Comparison of ENCODE assay signal across 23 cellular contexts in genomic region chr22:36016656-36017055, GRCh38. TPM values are rescaled to one million over a fixed set of nuclear protein-coding genes. Genes with fewer than 3 reads are reported as not detected.
DNase-seq lines count a peak whose midpoint lies in the region; ATAC-seq, FAIRE-seq and TF ChIP-seq lines count a peak whose summit lies in the region.
"Had no signal": no experiment of that assay in that cellular context is flagged by ENCODE, and none has a peak within 500 bp of the region (broad histone marks: within the 10 kb centered on the region; RNA-seq: fewer than 3 reads in every experiment).

No MANE protein-coding gene starts in this region.

- no peak for ATAC-seq in WTC11
- ATAC-seq in upper lobe of left lung (ENCODE audit: low FRiP score in 2 of 2), result no peak
- ATAC-seq: body of pancreas, HCT116, HepG2, sciatic nerve had no signal

- H3K4me2 ChIP-seq in GM23248 (ENCODE audit: unreplicated experiment) (peak overlapping the region; percentile 25), mesendoderm (ENCODE audit: low read length) (no peak overlapping the region)

- no peak overlapping the region for H2BK5ac ChIP-seq in mesendoderm (ENCODE audit: low read length)

- no peak overlapping the region for H3K4me3 Mint-ChIP-seq in WTC11
- H3K4me3 Mint-ChIP-seq: activated naive CD8-positive, alpha-beta T cell; activated T-helper 1 cell treated with anti-CD3 and anti-CD28 coated beads, Interleukin-12 subunit alpha, Interleukin-12 subunit beta, Interleukin-2, Interleukin-4 antibody, amounts not matched to agents 30 ng/mL and 10 ng/mL and 1 ng/mL, durations not matched to agents 14 hours and 24 hours and 36 hours; endodermal cell; immature natural killer cell had no signal

- no peak overlapping the region for H4K5ac ChIP-seq in mesendoderm (ENCODE audit: low read length)

- H3K27ac Mint-ChIP-seq in WTC11, result peak overlapping the region; percentile 78
- H3K27ac Mint-ChIP-seq: activated naive CD8-positive, alpha-beta T cell; activated T-helper 1 cell treated with anti-CD3 and anti-CD28 coated beads, Interleukin-12 subunit alpha, Interleukin-12 subunit beta, Interleukin-2, Interleukin-4 antibody, amounts not matched to agents 30 ng/mL and 10 ng/mL and 1 ng/mL, durations not matched to agents 14 hours and 24 hours and 36 hours; endodermal cell; immature natural killer cell had no signal

- H2AFZ ChIP-seq in GM23248, result no peak overlapping the region

- TF ChIP-seq EP300 in stomach (IDR thresholded peaks at IDR 0.05) (no peak), upper lobe of left lung (IDR thresholded peaks at IDR 0.05) (no peak)

- 21 to 22% methylated on average over 3 of the region's 3 CpGs for WGBS in GM23248 (ENCODE audit: low coverage in 1 of 2, low lambda C conversion rate in 2 of 2, missing lambda C conversion rate in 2 of 2), 2 experiments
- WGBS in mesendoderm (ENCODE audit: extremely low coverage, insufficient coverage, low lambda C conversion rate), result no CpG with 5 or more reads among the region's 3 CpGs
- WGBS in stomach, 5 donors, result 45 to 69% (median 60%) methylated on average over 3 of the region's 3 CpGs
- WGBS in upper lobe of left lung, 2 donors, result 49 to 55% methylated on average over 3 of the region's 3 CpGs
- WGBS in adrenal gland, 4 donors, result 37 to 51% (median 46%) methylated on average over 3 of the region's 3 CpGs

- peaks cover 61% of the 10 kb centered on the region for H3K4me1 Mint-ChIP-seq in WTC11
- H3K4me1 Mint-ChIP-seq: immature natural killer cell had no signal

- peaks cover 19% of the 10 kb centered on the region for H3K79me1 ChIP-seq in mesendoderm (ENCODE audit: low read length)

- in situ Hi-C loops in GM23248 (cut with MboI), result no loop called here

- H3K9me2 ChIP-seq in GM23248 (ENCODE audit: insufficient read depth), result no peaks in the 10 kb centered on the region

- H3K27ac ChIP-seq in GM23248 (peak overlapping the region; percentile 39), mesendoderm (ENCODE audit: low read depth, low read length) (no peak overlapping the region), stomach (peak overlapping the region in 3 of 5 donors; percentile 33 to 60 (median 46)), upper lobe of left lung (no peak overlapping the region), adrenal gland (peak overlapping the region in 2 of 5 donors; percentile 4 to 16)
- H3K27ac ChIP-seq: colonic mucosa had no signal

- H3K36me3 Mint-ChIP-seq in WTC11, result peaks cover 8% of the 10 kb centered on the region
- H3K36me3 Mint-ChIP-seq: activated naive CD8-positive, alpha-beta T cell; immature natural killer cell had no signal

- H3K4me1 ChIP-seq in GM23248 (ENCODE audit: insufficient read depth), result peaks cover 48% of the 10 kb centered on the region
- peaks cover 18% of the 10 kb centered on the region for H3K4me1 ChIP-seq in mesendoderm (ENCODE audit: control insufficient read depth, low read depth, low read length)
- H3K4me1 ChIP-seq in stomach, result peaks cover 29 to 86% (median 52%) of the 10 kb centered on the region in 4 donors
- peaks cover 28 to 45% (median 38%) of the 10 kb centered on the region in 4 donors for H3K4me1 ChIP-seq in upper lobe of left lung
- peaks cover 20 to 41% of the 10 kb centered on the region in 2 donors for H3K4me1 ChIP-seq in adrenal gland (replicated peaks in 1 of 2)
- H3K4me1 ChIP-seq: colonic mucosa had no signal

- no peak overlapping the region for H2BK15ac ChIP-seq in mesendoderm (replicated peaks; ENCODE audit: low read depth)

- H3K23ac ChIP-seq in mesendoderm (ENCODE audit: low read length), result no peak overlapping the region

- H4K8ac ChIP-seq in mesendoderm (ENCODE audit: low read depth, low read length), result no peak overlapping the region

- TF ChIP-seq POLR2A in stomach (IDR thresholded peaks at IDR 0.05) (no peak), upper lobe of left lung (IDR thresholded peaks at IDR 0.05) (no peak), GM12891 (IDR thresholded peaks at IDR 0.05; ENCODE audit: low read depth, low read length) (no peak), adrenal gland (IDR thresholded peaks at IDR 0.05) (no peak)

- CTCF ChIA-PET in WTC11 (lab: Charles Lee), result interaction anchor here (1.7 kb wide), 1 partner anchor 49 kb away, joined by 6 read pairs; no protein-coding TSS in a partner anchor

- no peak overlapping the region for H2AK5ac ChIP-seq in mesendoderm (ENCODE audit: low read length)

- no peak for DNase-seq in GM23248
- no peak for DNase-seq in WTC11 (ENCODE audit: low spot score)
- no peak for DNase-seq in mesendoderm
- DNase-seq in stomach, result no peak
- no peak for DNase-seq in upper lobe of left lung
- DNase-seq in GM12891 (ENCODE audit: insufficient read length, low spot score), result no peak
- DNase-seq in urothelium cell line (ENCODE audit: low spot score), result no peak
- no peak for DNase-seq in adrenal gland
- DNase-seq: activated CD4-positive, alpha-beta T cell treated with anti-CD3 and anti-CD28 coated beads for 1 hour; body of pancreas; colonic mucosa; DMS79 treated with DMSO at 0.1 percent for 48 hours; endodermal cell; immature natural killer cell; NCI-H2107; NCI-H510A; nucleus accumbens had no signal

- H3K27me3 ChIP-seq in GM23248 (replicated peaks; ENCODE audit: insufficient read depth) (no peaks in the 10 kb centered on the region), mesendoderm (ENCODE audit: insufficient read depth, low read length, poor library complexity) (no peaks in the 10 kb centered on the region), stomach (no peaks in the 10 kb centered on the region), upper lobe of left lung (no peaks in the 10 kb centered on the region), adrenal gland (no peaks in the 10 kb centered on the region)
- H3K27me3 ChIP-seq: body of pancreas, colonic mucosa had no signal

- peaks cover 3% of the 10 kb centered on the region; the same call in 1 of the 2 replicates for H4K20me1 ChIP-seq in GM23248 (ENCODE audit: insufficient read depth)

- H3K79me2 ChIP-seq in GM23248 (ENCODE audit: insufficient read depth) (peaks cover 100% of the 10 kb centered on the region), mesendoderm (ENCODE audit: control insufficient read depth, insufficient read depth, low read length) (peaks cover 53% of the 10 kb centered on the region)

- H3K9ac ChIP-seq in GM23248, result peak overlapping the region; percentile 26
- no peak overlapping the region for H3K9ac ChIP-seq in mesendoderm (ENCODE audit: low read length)

- no peak overlapping the region for H3K4ac ChIP-seq in mesendoderm (ENCODE audit: low read depth, low read length)

- FAIRE-seq in GM12891 (lab: Jason Lieb, UNC) (no peak), urothelium cell line (lab: Jason Lieb, UNC) (no peak)
- FAIRE-seq: HepG2 had no signal

- no peak overlapping the region for H3K56ac ChIP-seq in mesendoderm (ENCODE audit: low read length)

- H3K27me3 Mint-ChIP-seq in WTC11 (ENCODE audit: low read depth), result no peaks in the 10 kb centered on the region

- H3K36me3 ChIP-seq in GM23248 (ENCODE audit: low read depth) (no peaks in the 10 kb centered on the region), mesendoderm (ENCODE audit: control insufficient read depth, insufficient read depth, low read length) (no peaks in the 10 kb centered on the region), stomach (no peaks in the 10 kb centered on the region), upper lobe of left lung (no peaks in the 10 kb centered on the region), adrenal gland (replicated peaks in 1 of 2) (no peaks in the 10 kb centered on the region)
- H3K36me3 ChIP-seq: colonic mucosa, thoracic aorta had no signal

- peak overlapping the region; percentile 18 for H3K18ac ChIP-seq in mesendoderm (ENCODE audit: low read length)

- no peak overlapping the region for H2BK120ac ChIP-seq in mesendoderm (ENCODE audit: low read depth, low read length)

- H3K9me3 ChIP-seq in GM23248 (ENCODE audit: low read depth) (no peaks in the 10 kb centered on the region), stomach (no peaks in the 10 kb centered on the region), upper lobe of left lung (no peaks in the 10 kb centered on the region), adrenal gland (replicated peaks in 1 of 3) (no peaks in the 10 kb centered on the region)
- H3K9me3 ChIP-seq: body of pancreas, colonic mucosa, thoracic aorta had no signal

- POLR2A ChIA-PET in WTC11 (lab: Charles Lee), result interaction anchor here (1.3 kb wide), 1 partner anchor 49 kb away, joined by 3 read pairs; no protein-coding TSS in a partner anchor

- H3F3A ChIP-seq in GM23248 (ENCODE audit: insufficient read depth), result peaks cover 36% of the 10 kb centered on the region

- H3K9me3 Mint-ChIP-seq in WTC11, result no peaks in the 10 kb centered on the region
- H3K9me3 Mint-ChIP-seq: activated T-helper 1 cell treated with anti-CD3 and anti-CD28 coated beads, Interleukin-12 subunit alpha, Interleukin-12 subunit beta, Interleukin-2, Interleukin-4 antibody, amounts not matched to agents 30 ng/mL and 10 ng/mL and 1 ng/mL, durations not matched to agents 14 hours and 24 hours and 36 hours; endodermal cell; immature natural killer cell had no signal

- intact Hi-C loops in stomach (cut with DNase I; ENCODE audit: low total_unique reads), result no loop called here
- intact Hi-C loops in adrenal gland (cut with DNase I), result no loop called here

- H3K4me3 ChIP-seq in GM23248 (no peak overlapping the region), mesendoderm (ENCODE audit: low read length) (no peak overlapping the region), stomach (no peak overlapping the region), upper lobe of left lung (no peak overlapping the region), adrenal gland (no peak overlapping the region)
- H3K4me3 ChIP-seq: body of pancreas, colonic mucosa, thoracic aorta had no signal

- TF ChIP-seq CTCF in WTC11 (IDR thresholded peaks at IDR 0.05) (no peak), stomach (IDR thresholded peaks at IDR 0.05) (no peak), upper lobe of left lung (IDR thresholded peaks at IDR 0.05) (no peak), adrenal gland (IDR thresholded peaks at IDR 0.05) (no peak)

TF ChIP-seq in WTC11, 78 proteins besides CTCF, POLR2A, EP300 and RAD21:
- no peak for TF ChIP-seq ZBTB21 (CRISPR knock-in tag; IDR thresholded peaks at IDR 0.05; ENCODE audit: borderline replicate concordance)
- no peak for TF ChIP-seq NR1H2 (CRISPR knock-in tag; IDR thresholded peaks at IDR 0.05)

TF ChIP-seq in GM12891, 5 proteins besides CTCF, POLR2A, EP300 and RAD21 (continues in another document):
- TF ChIP-seq POU2F2 (IDR thresholded peaks at IDR 0.05; ENCODE audit: low read depth, low read length), result no peak
- TF ChIP-seq TAF1 (IDR thresholded peaks at IDR 0.05; ENCODE audit: low read depth, low read length), result no peak
- no peak for TF ChIP-seq SPI1 (IDR thresholded peaks at IDR 0.05; ENCODE audit: low read depth, low read length)

RNA-seq across cellular contexts. Expression of gene RBFOX2, which starts 12.0 kb away (rescaled TPM):
- total RNA-seq in GM23248 (2014; rRNA removed; shearing (Covaris generic)), result 136 and 139 TPM in 2 replicates
- polyA plus RNA-seq in GM23248 (2016; fragmentation: Nextera tagmentation; extraction: Ambion mirVana), result 127 and 135 TPM in 2 replicates
- 102 to 107 TPM (median 103 TPM) in 3 replicates for total RNA-seq in WTC11 (2021)
- 69.0 TPM for polyA plus RNA-seq in mesendoderm (2013, experiment 1 of 2)
- 71.1 TPM for polyA plus RNA-seq in mesendoderm (2013, experiment 2 of 2)
- total RNA-seq in stomach, result 100 to 1,000 TPM in 1 of 5 donors, 10 to 100 TPM in 4; 41.4 to 176 (median 64.9) TPM
- 10 to 100 TPM; 14.9 to 26.6 (median 21.5) TPM for polyA plus RNA-seq in stomach
- total RNA-seq in upper lobe of left lung, result 10 to 100 TPM; 47.8 to 86.4 (median 54.5) TPM
- polyA plus RNA-seq in GM12891 (2012; ENCODE audit: low read depth, missing spikeins), result 0.09 TPM
- 10 to 100 TPM; 52.0 to 86.6 (median 73.6) TPM for total RNA-seq in adrenal gland
- polyA plus RNA-seq in adrenal gland, result 10 to 100 TPM; 15.7 to 48.7 (median 28.5) TPM

Comparison
In these comparisons a context has a peak if more than half of its experiments do, and no peak if none do; other contexts are left out.
1. H3K27ac ChIP-seq: peak in GM23248 (single experiment) and stomach (3 of 5); none in mesendoderm (single experiment) and upper lobe of left lung (0 of 4).